ENCODE assay signal across 1 cellular context in genomic region chr10:97399843-97400545, GRCh38.
TF ChIP-seq lines count a peak whose summit lies in the region.

No MANE protein-coding gene starts in this region.

TF ChIP-seq in K562, 482 proteins besides CTCF, POLR2A, EP300 and RAD21 (continued from another document and continues in another):
- TF ChIP-seq, protein P1, sequence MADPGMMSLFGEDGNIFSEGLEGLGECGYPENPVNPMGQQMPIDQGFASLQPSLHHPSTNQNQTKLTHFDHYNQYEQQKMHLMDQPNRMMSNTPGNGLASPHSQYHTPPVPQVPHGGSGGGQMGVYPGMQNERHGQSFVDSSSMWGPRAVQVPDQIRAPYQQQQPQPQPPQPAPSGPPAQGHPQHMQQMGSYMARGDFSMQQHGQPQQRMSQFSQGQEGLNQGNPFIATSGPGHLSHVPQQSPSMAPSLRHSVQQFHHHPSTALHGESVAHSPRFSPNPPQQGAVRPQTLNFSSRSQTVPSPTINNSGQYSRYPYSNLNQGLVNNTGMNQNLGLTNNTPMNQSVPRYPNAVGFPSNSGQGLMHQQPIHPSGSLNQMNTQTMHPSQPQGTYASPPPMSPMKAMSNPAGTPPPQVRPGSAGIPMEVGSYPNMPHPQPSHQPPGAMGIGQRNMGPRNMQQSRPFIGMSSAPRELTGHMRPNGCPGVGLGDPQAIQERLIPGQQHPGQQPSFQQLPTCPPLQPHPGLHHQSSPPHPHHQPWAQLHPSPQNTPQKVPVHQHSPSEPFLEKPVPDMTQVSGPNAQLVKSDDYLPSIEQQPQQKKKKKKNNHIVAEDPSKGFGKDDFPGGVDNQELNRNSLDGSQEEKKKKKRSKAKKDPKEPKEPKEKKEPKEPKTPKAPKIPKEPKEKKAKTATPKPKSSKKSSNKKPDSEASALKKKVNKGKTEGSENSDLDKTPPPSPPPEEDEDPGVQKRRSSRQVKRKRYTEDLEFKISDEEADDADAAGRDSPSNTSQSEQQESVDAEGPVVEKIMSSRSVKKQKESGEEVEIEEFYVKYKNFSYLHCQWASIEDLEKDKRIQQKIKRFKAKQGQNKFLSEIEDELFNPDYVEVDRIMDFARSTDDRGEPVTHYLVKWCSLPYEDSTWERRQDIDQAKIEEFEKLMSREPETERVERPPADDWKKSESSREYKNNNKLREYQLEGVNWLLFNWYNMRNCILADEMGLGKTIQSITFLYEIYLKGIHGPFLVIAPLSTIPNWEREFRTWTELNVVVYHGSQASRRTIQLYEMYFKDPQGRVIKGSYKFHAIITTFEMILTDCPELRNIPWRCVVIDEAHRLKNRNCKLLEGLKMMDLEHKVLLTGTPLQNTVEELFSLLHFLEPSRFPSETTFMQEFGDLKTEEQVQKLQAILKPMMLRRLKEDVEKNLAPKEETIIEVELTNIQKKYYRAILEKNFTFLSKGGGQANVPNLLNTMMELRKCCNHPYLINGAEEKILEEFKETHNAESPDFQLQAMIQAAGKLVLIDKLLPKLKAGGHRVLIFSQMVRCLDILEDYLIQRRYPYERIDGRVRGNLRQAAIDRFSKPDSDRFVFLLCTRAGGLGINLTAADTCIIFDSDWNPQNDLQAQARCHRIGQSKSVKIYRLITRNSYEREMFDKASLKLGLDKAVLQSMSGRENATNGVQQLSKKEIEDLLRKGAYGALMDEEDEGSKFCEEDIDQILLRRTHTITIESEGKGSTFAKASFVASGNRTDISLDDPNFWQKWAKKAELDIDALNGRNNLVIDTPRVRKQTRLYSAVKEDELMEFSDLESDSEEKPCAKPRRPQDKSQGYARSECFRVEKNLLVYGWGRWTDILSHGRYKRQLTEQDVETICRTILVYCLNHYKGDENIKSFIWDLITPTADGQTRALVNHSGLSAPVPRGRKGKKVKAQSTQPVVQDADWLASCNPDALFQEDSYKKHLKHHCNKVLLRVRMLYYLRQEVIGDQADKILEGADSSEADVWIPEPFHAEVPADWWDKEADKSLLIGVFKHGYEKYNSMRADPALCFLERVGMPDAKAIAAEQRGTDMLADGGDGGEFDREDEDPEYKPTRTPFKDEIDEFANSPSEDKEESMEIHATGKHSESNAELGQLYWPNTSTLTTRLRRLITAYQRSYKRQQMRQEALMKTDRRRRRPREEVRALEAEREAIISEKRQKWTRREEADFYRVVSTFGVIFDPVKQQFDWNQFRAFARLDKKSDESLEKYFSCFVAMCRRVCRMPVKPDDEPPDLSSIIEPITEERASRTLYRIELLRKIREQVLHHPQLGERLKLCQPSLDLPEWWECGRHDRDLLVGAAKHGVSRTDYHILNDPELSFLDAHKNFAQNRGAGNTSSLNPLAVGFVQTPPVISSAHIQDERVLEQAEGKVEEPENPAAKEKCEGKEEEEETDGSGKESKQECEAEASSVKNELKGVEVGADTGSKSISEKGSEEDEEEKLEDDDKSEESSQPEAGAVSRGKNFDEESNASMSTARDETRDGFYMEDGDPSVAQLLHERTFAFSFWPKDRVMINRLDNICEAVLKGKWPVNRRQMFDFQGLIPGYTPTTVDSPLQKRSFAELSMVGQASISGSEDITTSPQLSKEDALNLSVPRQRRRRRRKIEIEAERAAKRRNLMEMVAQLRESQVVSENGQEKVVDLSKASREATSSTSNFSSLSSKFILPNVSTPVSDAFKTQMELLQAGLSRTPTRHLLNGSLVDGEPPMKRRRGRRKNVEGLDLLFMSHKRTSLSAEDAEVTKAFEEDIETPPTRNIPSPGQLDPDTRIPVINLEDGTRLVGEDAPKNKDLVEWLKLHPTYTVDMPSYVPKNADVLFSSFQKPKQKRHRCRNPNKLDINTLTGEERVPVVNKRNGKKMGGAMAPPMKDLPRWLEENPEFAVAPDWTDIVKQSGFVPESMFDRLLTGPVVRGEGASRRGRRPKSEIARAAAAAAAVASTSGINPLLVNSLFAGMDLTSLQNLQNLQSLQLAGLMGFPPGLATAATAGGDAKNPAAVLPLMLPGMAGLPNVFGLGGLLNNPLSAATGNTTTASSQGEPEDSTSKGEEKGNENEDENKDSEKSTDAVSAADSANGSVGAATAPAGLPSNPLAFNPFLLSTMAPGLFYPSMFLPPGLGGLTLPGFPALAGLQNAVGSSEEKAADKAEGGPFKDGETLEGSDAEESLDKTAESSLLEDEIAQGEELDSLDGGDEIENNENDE (IDR thresholded peaks at IDR 0.05; ENCODE audit: low read depth, low read length), result no peak
- no peak for TF ChIP-seq ZNF668 (CRISPR knock-in tag; IDR thresholded peaks at IDR 0.05)
- TF ChIP-seq, protein P2, sequence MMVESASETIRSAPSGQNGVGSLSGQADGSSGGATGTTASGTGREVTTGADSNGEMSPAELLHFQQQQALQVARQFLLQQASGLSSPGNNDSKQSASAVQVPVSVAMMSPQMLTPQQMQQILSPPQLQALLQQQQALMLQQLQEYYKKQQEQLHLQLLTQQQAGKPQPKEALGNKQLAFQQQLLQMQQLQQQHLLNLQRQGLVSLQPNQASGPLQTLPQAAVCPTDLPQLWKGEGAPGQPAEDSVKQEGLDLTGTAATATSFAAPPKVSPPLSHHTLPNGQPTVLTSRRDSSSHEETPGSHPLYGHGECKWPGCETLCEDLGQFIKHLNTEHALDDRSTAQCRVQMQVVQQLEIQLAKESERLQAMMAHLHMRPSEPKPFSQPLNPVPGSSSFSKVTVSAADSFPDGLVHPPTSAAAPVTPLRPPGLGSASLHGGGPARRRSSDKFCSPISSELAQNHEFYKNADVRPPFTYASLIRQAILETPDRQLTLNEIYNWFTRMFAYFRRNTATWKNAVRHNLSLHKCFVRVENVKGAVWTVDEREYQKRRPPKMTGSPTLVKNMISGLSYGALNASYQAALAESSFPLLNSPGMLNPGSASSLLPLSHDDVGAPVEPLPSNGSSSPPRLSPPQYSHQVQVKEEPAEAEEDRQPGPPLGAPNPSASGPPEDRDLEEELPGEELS (CRISPR knock-in tag; IDR thresholded peaks at IDR 0.05; ENCODE audit: borderline replicate concordance), result no peak
- no peak for TF ChIP-seq ZNF253 (CRISPR knock-in tag; conservative IDR thresholded peaks at IDR 0.05)
- TF ChIP-seq ATF2 (CRISPR knock-in tag; IDR thresholded peaks at IDR 0.05), result no peak
- no peak for TF ChIP-seq RBFOX2 (IDR thresholded peaks at IDR 0.05; ENCODE audit: low read depth, low read length)
- TF ChIP-seq ZNF766 (CRISPR knock-in tag; conservative IDR thresholded peaks at IDR 0.05), result no peak
- TF ChIP-seq, protein P3, sequence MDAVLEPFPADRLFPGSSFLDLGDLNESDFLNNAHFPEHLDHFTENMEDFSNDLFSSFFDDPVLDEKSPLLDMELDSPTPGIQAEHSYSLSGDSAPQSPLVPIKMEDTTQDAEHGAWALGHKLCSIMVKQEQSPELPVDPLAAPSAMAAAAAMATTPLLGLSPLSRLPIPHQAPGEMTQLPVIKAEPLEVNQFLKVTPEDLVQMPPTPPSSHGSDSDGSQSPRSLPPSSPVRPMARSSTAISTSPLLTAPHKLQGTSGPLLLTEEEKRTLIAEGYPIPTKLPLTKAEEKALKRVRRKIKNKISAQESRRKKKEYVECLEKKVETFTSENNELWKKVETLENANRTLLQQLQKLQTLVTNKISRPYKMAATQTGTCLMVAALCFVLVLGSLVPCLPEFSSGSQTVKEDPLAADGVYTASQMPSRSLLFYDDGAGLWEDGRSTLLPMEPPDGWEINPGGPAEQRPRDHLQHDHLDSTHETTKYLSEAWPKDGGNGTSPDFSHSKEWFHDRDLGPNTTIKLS (IDR thresholded peaks at IDR 0.05; ENCODE audit: borderline replicate concordance, low read depth), result no peak
- TF ChIP-seq PHTF2 (CRISPR knock-in tag; IDR thresholded peaks at IDR 0.05), result no peak
- no peak for TF ChIP-seq ZNF12 (CRISPR knock-in tag; IDR thresholded peaks at IDR 0.05)
- TF ChIP-seq, protein P4, sequence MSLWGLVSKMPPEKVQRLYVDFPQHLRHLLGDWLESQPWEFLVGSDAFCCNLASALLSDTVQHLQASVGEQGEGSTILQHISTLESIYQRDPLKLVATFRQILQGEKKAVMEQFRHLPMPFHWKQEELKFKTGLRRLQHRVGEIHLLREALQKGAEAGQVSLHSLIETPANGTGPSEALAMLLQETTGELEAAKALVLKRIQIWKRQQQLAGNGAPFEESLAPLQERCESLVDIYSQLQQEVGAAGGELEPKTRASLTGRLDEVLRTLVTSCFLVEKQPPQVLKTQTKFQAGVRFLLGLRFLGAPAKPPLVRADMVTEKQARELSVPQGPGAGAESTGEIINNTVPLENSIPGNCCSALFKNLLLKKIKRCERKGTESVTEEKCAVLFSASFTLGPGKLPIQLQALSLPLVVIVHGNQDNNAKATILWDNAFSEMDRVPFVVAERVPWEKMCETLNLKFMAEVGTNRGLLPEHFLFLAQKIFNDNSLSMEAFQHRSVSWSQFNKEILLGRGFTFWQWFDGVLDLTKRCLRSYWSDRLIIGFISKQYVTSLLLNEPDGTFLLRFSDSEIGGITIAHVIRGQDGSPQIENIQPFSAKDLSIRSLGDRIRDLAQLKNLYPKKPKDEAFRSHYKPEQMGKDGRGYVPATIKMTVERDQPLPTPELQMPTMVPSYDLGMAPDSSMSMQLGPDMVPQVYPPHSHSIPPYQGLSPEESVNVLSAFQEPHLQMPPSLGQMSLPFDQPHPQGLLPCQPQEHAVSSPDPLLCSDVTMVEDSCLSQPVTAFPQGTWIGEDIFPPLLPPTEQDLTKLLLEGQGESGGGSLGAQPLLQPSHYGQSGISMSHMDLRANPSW (CRISPR knock-in tag; IDR thresholded peaks at IDR 0.05), result no peak
- TF ChIP-seq POLR2AphosphoS5 (IDR thresholded peaks at IDR 0.05; ENCODE audit: control insufficient read depth, insufficient read depth, low read depth, low read length), result no peak
- no peak for TF ChIP-seq MYNN (IDR thresholded peaks at IDR 0.05)
- TF ChIP-seq MYNN (CRISPR knock-in tag; IDR thresholded peaks at IDR 0.05), result no peak
- TF ChIP-seq FOSL1 (tag; conservative IDR thresholded peaks at IDR 0.05), result peak; percentile 49; the same call in 1 of the 2 replicates
- TF ChIP-seq CBFB (CRISPR knock-in tag; IDR thresholded peaks at IDR 0.05), result no peak
- peak; percentile 10; the same call in 1 of the 2 replicates for TF ChIP-seq CREB1 (IDR thresholded peaks at IDR 0.05)
- no peak for TF ChIP-seq CREB1 (CRISPR knock-in tag; IDR thresholded peaks at IDR 0.05)
- no peak for TF ChIP-seq ZNF239 (CRISPR knock-in tag; IDR thresholded peaks at IDR 0.05)
- TF ChIP-seq ZC3H4 (CRISPR knock-in tag; IDR thresholded peaks at IDR 0.05; ENCODE audit: borderline replicate concordance), result 0 out of 2 replicates have a peak, but pooled peaks have one; percentile 15
- TF ChIP-seq GTF2A2 (tag; IDR thresholded peaks at IDR 0.05), result no peak
- TF ChIP-seq FUS (optimal IDR thresholded peaks at IDR 0.05; ENCODE audit: low read depth, low read length), result no peak
- TF ChIP-seq TCF15 (CRISPR knock-in tag; IDR thresholded peaks at IDR 0.05), result no peak
- peak; percentile 48 for TF ChIP-seq HDAC3 (IDR thresholded peaks at IDR 0.05; ENCODE audit: borderline replicate concordance, partially characterized antibody)
- TF ChIP-seq TBL1XR1 (IDR thresholded peaks at IDR 0.05; ENCODE audit: low read length in 2 of 2), result no peak
- peak; percentile 74 to 89; a peak in 2 of 4 replicates for TF ChIP-seq SIN3A (IDR thresholded peaks at IDR 0.05; ENCODE audit: borderline replicate concordance in 2 of 2, control insufficient read depth in 1 of 2, low read depth in 2 of 2, low read length in 2 of 2)
- TF ChIP-seq, protein P5, sequence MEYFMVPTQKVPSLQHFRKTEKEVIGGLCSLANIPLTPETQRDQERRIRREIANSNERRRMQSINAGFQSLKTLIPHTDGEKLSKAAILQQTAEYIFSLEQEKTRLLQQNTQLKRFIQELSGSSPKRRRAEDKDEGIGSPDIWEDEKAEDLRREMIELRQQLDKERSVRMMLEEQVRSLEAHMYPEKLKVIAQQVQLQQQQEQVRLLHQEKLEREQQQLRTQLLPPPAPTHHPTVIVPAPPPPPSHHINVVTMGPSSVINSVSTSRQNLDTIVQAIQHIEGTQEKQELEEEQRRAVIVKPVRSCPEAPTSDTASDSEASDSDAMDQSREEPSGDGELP (CRISPR knock-in tag; IDR thresholded peaks at IDR 0.05; ENCODE audit: borderline replicate concordance), result peak; percentile 95
- no peak for TF ChIP-seq RFX5 (IDR thresholded peaks at IDR 0.05; ENCODE audit: low read depth, low read length)
- TF ChIP-seq ARID4B (CRISPR knock-in tag; IDR thresholded peaks at IDR 0.05), result no peak; the same call in 1 of the 2 replicates
- TF ChIP-seq STAT5B (CRISPR knock-in tag; IDR thresholded peaks at IDR 0.05), result no peak
- no peak for TF ChIP-seq ZNF445 (CRISPR knock-in tag; IDR thresholded peaks at IDR 0.05; ENCODE audit: low read depth)
- no peak for TF ChIP-seq ZNF146 (CRISPR knock-in tag; IDR thresholded peaks at IDR 0.05; ENCODE audit: unreplicated experiment)
- TF ChIP-seq ZC3H11A (IDR thresholded peaks at IDR 0.05; ENCODE audit: low read depth, low read length), result no peak
- no peak for TF ChIP-seq SOX6 (IDR thresholded peaks at IDR 0.05)
- no peak for TF ChIP-seq LARP7 (IDR thresholded peaks at IDR 0.05)
